ENCODE assay signal across 2 cellular contexts in the genomic region with DNA sequence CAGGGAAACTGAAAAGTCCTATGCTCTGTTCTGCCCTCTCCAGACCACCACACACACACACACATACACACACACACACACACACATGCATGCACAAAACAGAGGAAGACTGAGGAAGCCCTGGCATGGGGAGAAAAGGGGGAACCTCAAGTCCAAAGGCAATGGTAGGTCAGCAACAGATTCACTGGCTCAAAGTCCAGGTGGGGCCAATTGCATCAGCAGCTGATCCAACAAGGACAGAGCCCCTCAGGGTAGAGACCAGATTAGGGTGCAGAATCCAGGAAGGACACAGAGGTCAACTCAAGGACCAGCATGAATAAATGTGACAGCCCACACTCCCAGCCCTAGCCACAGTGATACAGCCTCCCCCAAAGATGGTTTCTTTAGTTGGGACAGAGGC.
TF ChIP-seq lines count a peak whose summit lies in the region.

No MANE protein-coding gene starts in this region.

TF ChIP-seq in HepG2, 621 proteins besides CTCF, POLR2A, EP300 and RAD21 (continues in another document):
- TF ChIP-seq FLYWCH1 (CRISPR knock-in tag; IDR thresholded peaks at IDR 0.05): no peak
- no peak for TF ChIP-seq SMAD3 (CRISPR knock-in tag; IDR thresholded peaks at IDR 0.05)
- TF ChIP-seq HNF4G (IDR thresholded peaks at IDR 0.05; ENCODE audit: borderline replicate concordance, low read depth, low read length): peak; percentile 35; the same call in 1 of the 2 replicates
- no peak for TF ChIP-seq HNF4G (CRISPR knock-in tag; IDR thresholded peaks at IDR 0.05; ENCODE audit: borderline replicate concordance, low read depth)
- TF ChIP-seq SP2 (CRISPR knock-in tag; IDR thresholded peaks at IDR 0.05): no peak
- no peak for TF ChIP-seq HNRNPLL (IDR thresholded peaks at IDR 0.05; ENCODE audit: low read depth, low read length, poor library complexity, severe bottlenecking)
- 0 out of 2 replicates have a peak, but pooled peaks have one; percentile 34 for TF ChIP-seq GATAD2A (CRISPR knock-in tag; IDR thresholded peaks at IDR 0.05)
- TF ChIP-seq, protein P1, sequence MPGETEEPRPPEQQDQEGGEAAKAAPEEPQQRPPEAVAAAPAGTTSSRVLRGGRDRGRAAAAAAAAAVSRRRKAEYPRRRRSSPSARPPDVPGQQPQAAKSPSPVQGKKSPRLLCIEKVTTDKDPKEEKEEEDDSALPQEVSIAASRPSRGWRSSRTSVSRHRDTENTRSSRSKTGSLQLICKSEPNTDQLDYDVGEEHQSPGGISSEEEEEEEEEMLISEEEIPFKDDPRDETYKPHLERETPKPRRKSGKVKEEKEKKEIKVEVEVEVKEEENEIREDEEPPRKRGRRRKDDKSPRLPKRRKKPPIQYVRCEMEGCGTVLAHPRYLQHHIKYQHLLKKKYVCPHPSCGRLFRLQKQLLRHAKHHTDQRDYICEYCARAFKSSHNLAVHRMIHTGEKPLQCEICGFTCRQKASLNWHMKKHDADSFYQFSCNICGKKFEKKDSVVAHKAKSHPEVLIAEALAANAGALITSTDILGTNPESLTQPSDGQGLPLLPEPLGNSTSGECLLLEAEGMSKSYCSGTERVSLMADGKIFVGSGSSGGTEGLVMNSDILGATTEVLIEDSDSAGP (CRISPR knock-in tag; IDR thresholded peaks at IDR 0.05; ENCODE audit: borderline replicate concordance): no peak
- TF ChIP-seq, protein P2, sequence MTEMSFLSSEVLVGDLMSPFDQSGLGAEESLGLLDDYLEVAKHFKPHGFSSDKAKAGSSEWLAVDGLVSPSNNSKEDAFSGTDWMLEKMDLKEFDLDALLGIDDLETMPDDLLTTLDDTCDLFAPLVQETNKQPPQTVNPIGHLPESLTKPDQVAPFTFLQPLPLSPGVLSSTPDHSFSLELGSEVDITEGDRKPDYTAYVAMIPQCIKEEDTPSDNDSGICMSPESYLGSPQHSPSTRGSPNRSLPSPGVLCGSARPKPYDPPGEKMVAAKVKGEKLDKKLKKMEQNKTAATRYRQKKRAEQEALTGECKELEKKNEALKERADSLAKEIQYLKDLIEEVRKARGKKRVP (CRISPR knock-in tag; IDR thresholded peaks at IDR 0.05): peak in 1 of 2 experiments; percentile 74; a peak in 2 of 4 replicates
- TF ChIP-seq ZFY (CRISPR knock-in tag; IDR thresholded peaks at IDR 0.05): no peak
- TF ChIP-seq NCOR1 (IDR thresholded peaks at IDR 0.05; ENCODE audit: borderline replicate concordance, low read length): 0 out of 2 replicates have a peak, but pooled peaks have one; percentile 23
- no peak for TF ChIP-seq DNMT3B (CRISPR knock-in tag; conservative IDR thresholded peaks at IDR 0.05)
- no peak for TF ChIP-seq BRD4 (CRISPR knock-in tag; IDR thresholded peaks at IDR 0.05)
- TF ChIP-seq ZEB1 (IDR thresholded peaks at IDR 0.05; ENCODE audit: insufficient replicate concordance, low read depth): no peak
- TF ChIP-seq ZFP82 (CRISPR knock-in tag; IDR thresholded peaks at IDR 0.05; ENCODE audit: borderline replicate concordance): no peak
- no peak for TF ChIP-seq ZIK1 (CRISPR knock-in tag; IDR thresholded peaks at IDR 0.05; ENCODE audit: borderline replicate concordance, low read depth)
- TF ChIP-seq CEBPG (CRISPR knock-in tag; IDR thresholded peaks at IDR 0.05): peak; percentile 14; the same call in 1 of the 2 replicates
- TF ChIP-seq EEA1 (CRISPR knock-in tag; IDR thresholded peaks at IDR 0.05; ENCODE audit: borderline replicate concordance): no peak
- TF ChIP-seq, protein P3, sequence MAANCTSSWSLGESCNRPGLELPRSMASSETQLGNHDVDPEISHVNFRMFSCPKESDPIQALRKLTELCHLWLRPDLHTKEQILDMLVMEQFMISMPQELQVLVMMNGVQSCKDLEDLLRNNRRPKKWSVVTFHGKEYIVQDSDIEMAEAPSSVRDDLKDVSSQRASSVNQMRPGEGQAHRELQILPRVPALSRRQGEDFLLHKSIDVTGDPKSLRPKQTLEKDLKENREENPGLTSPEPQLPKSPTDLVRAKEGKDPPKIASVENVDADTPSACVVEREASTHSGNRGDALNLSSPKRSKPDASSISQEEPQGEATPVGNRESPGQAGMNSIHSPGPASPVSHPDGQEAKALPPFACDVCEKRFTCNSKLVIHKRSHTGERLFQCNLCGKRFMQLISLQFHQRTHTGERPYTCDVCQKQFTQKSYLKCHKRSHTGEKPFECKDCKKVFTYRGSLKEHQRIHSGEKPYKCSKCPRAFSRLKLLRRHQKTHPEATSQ (CRISPR knock-in tag; IDR thresholded peaks at IDR 0.05; ENCODE audit: borderline replicate concordance): no peak
- no peak for TF ChIP-seq GABPB1 (CRISPR knock-in tag; IDR thresholded peaks at IDR 0.05)
- TF ChIP-seq, protein P4, sequence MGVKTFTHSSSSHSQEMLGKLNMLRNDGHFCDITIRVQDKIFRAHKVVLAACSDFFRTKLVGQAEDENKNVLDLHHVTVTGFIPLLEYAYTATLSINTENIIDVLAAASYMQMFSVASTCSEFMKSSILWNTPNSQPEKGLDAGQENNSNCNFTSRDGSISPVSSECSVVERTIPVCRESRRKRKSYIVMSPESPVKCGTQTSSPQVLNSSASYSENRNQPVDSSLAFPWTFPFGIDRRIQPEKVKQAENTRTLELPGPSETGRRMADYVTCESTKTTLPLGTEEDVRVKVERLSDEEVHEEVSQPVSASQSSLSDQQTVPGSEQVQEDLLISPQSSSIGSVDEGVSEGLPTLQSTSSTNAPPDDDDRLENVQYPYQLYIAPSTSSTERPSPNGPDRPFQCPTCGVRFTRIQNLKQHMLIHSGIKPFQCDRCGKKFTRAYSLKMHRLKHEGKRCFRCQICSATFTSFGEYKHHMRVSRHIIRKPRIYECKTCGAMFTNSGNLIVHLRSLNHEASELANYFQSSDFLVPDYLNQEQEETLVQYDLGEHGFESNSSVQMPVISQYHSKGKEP (CRISPR knock-in tag; IDR thresholded peaks at IDR 0.05): no peak
- no peak for TF ChIP-seq RELA (CRISPR knock-in tag; IDR thresholded peaks at IDR 0.05)
- no peak for TF ChIP-seq NFIC (IDR thresholded peaks at IDR 0.05; ENCODE audit: low read length)
- TF ChIP-seq, protein P5, sequence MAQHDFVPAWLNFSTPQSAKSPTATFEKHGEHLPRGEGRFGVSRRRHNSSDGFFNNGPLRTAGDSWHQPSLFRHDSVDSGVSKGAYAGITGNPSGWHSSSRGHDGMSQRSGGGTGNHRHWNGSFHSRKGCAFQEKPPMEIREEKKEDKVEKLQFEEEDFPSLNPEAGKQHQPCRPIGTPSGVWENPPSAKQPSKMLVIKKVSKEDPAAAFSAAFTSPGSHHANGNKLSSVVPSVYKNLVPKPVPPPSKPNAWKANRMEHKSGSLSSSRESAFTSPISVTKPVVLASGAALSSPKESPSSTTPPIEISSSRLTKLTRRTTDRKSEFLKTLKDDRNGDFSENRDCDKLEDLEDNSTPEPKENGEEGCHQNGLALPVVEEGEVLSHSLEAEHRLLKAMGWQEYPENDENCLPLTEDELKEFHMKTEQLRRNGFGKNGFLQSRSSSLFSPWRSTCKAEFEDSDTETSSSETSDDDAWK (CRISPR knock-in tag; IDR thresholded peaks at IDR 0.05): no peak
- peak; percentile 66 for TF ChIP-seq HNF4A (CRISPR knock-in tag; IDR thresholded peaks at IDR 0.05)

TF ChIP-seq in liver, 16 proteins besides CTCF, POLR2A, EP300 and RAD21 (continued from another document):
- TF ChIP-seq HNF4A (conservative IDR thresholded peaks at IDR 0.05): peak; percentile 26 to 58
- TF ChIP-seq HNF4G (IDR thresholded peaks at IDR 0.05): no peak
- TF ChIP-seq SP1 (IDR thresholded peaks at IDR 0.05): no peak
